1 cellular context compared by ENCODE assay signal in the genomic region with DNA sequence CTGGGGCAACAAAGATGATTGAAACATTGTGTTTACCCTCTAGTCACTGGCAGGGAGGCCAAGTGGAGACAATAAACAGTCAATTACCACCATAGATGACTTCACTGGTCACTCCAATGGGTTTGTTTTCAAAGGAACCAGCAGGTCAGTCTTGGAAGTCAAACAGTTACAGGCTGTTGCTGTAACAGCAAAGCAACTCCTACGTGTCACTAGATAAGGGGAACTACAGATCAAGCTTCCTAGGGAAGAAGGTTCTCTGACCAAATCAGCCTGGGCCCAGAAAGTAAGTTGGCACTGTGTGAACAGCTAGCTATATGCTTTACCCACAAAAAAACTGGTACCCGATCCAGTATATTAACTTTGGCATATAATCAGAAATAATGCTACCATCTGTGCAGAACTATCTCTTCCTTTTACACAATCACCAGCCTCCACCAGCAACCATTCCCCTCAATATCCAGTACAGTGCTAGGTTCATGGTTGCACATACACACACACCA.
TF ChIP-seq lines count a peak whose summit lies in the region.

No MANE protein-coding gene starts in this region.

TF ChIP-seq in K562, 482 proteins besides CTCF, POLR2A, EP300 and RAD21 (continued from another document and continues in another):
- TF ChIP-seq, protein P1, sequence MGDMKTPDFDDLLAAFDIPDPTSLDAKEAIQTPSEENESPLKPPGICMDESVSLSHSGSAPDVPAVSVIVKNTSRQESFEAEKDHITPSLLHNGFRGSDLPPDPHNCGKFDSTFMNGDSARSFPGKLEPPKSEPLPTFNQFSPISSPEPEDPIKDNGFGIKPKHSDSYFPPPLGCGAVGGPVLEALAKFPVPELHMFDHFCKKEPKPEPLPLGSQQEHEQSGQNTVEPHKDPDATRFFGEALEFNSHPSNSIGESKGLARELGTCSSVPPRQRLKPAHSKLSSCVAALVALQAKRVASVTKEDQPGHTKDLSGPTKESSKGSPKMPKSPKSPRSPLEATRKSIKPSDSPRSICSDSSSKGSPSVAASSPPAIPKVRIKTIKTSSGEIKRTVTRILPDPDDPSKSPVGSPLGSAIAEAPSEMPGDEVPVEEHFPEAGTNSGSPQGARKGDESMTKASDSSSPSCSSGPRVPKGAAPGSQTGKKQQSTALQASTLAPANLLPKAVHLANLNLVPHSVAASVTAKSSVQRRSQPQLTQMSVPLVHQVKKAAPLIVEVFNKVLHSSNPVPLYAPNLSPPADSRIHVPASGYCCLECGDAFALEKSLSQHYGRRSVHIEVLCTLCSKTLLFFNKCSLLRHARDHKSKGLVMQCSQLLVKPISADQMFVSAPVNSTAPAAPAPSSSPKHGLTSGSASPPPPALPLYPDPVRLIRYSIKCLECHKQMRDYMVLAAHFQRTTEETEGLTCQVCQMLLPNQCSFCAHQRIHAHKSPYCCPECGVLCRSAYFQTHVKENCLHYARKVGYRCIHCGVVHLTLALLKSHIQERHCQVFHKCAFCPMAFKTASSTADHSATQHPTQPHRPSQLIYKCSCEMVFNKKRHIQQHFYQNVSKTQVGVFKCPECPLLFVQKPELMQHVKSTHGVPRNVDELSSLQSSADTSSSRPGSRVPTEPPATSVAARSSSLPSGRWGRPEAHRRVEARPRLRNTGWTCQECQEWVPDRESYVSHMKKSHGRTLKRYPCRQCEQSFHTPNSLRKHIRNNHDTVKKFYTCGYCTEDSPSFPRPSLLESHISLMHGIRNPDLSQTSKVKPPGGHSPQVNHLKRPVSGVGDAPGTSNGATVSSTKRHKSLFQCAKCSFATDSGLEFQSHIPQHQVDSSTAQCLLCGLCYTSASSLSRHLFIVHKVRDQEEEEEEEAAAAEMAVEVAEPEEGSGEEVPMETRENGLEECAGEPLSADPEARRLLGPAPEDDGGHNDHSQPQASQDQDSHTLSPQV (IDR thresholded peaks at IDR 0.05), result 0 out of 2 replicates have a peak, but pooled peaks have one; percentile 49
- TF ChIP-seq RB1 (IDR thresholded peaks at IDR 0.05; ENCODE audit: low read depth) (no peak), MEF2D (tag; conservative IDR thresholded peaks at IDR 0.05; ENCODE audit: low read depth) (no peak), ARNT (IDR thresholded peaks at IDR 0.05) (no peak), ZNF224 (CRISPR knock-in tag; IDR thresholded peaks at IDR 0.05) (no peak), ESRRA (IDR thresholded peaks at IDR 0.05; ENCODE audit: borderline replicate concordance, low read depth) (no peak), ZFP36 (IDR thresholded peaks at IDR 0.05; ENCODE audit: low read depth, low read length, partially characterized antibody) (peak; percentile 2), ZNF668 (CRISPR knock-in tag; IDR thresholded peaks at IDR 0.05) (0 out of 2 replicates have a peak, but pooled peaks have one; percentile 47), ATF7 (IDR thresholded peaks at IDR 0.05) (peak; percentile 61), CBX3 (IDR thresholded peaks at IDR 0.05; ENCODE audit: borderline replicate concordance in 1 of 2, low read length in 2 of 2) (peak in 1 of 2 experiments; percentile 36; a peak in 1 of 3 replicates), RFX1 (IDR thresholded peaks at IDR 0.05) (no peak), PML (IDR thresholded peaks at IDR 0.05; ENCODE audit: low read length) (no peak), KLF13 (tag; IDR thresholded peaks at IDR 0.05; ENCODE audit: borderline replicate concordance, low read depth) (no peak), CHD4 (IDR thresholded peaks at IDR 0.05; ENCODE audit: insufficient read depth, insufficient replicate concordance, low read depth, low read length, poor library complexity, severe bottlenecking) (no peak), SAFB2 (IDR thresholded peaks at IDR 0.05; ENCODE audit: borderline replicate concordance, low read depth, low read length, severe bottlenecking) (no peak), JUN (IDR thresholded peaks at IDR 0.05; ENCODE audit: borderline replicate concordance, low read depth, low read length) (no peak), JUN (CRISPR knock-in tag; IDR thresholded peaks at IDR 0.05; ENCODE audit: borderline replicate concordance) (no peak), FOXK2 (conservative IDR thresholded peaks at IDR 0.05 in 1 of 2, IDR thresholded peaks at IDR 0.05 in 1 of 2; ENCODE audit: low read depth in 2 of 2) (peak in 1 of 2 experiments; percentile 34; a peak in 1 of 4 replicates), ZNF780A (CRISPR knock-in tag; IDR thresholded peaks at IDR 0.05) (no peak), ZNF175 (CRISPR knock-in tag; IDR thresholded peaks at IDR 0.05; ENCODE audit: low read depth) (peak; percentile 53), HNRNPH1 (optimal IDR thresholded peaks at IDR 0.05; ENCODE audit: low read depth, low read length) (no peak), DIDO1 (tag; IDR thresholded peaks at IDR 0.05; ENCODE audit: low read depth) (no peak), BRCA1 (IDR thresholded peaks at IDR 0.05) (no peak), BRCA1 (CRISPR knock-in tag; IDR thresholded peaks at IDR 0.05) (no peak), MYC (IDR thresholded peaks at IDR 0.05; ENCODE audit: low read depth, low read length) (no peak), MYC (CRISPR knock-in tag; IDR thresholded peaks at IDR 0.05; ENCODE audit: borderline replicate concordance, low read depth) (no peak), ZNF253 (CRISPR knock-in tag; conservative IDR thresholded peaks at IDR 0.05) (no peak), SIN3B (IDR thresholded peaks at IDR 0.05; ENCODE audit: low read depth) (no peak), BACH1 (tag; IDR thresholded peaks at IDR 0.05) (no peak), CCAR2 (IDR thresholded peaks at IDR 0.05; ENCODE audit: low read depth, low read length) (no peak), TCF7L2 (IDR thresholded peaks at IDR 0.05; ENCODE audit: low read depth, low read length) (no peak), SIN3A (IDR thresholded peaks at IDR 0.05; ENCODE audit: borderline replicate concordance in 2 of 2, control insufficient read depth in 1 of 2, low read depth in 2 of 2, low read length in 2 of 2) (no peak), ZNF586 (CRISPR knock-in tag; conservative IDR thresholded peaks at IDR 0.05) (no peak), FUS (optimal IDR thresholded peaks at IDR 0.05; ENCODE audit: low read depth, low read length) (no peak), CREM (IDR thresholded peaks at IDR 0.05; ENCODE audit: low read depth) (peak; percentile 83), MYNN (IDR thresholded peaks at IDR 0.05) (no peak), MYNN (CRISPR knock-in tag; IDR thresholded peaks at IDR 0.05) (no peak), ZNF239 (CRISPR knock-in tag; IDR thresholded peaks at IDR 0.05) (peak; percentile 20; the same call in 1 of the 2 replicates), NCOA4 (IDR thresholded peaks at IDR 0.05; ENCODE audit: partially characterized antibody) (no peak), FOXP1 (CRISPR knock-in tag; IDR thresholded peaks at IDR 0.05) (no peak), NFATC3 (IDR thresholded peaks at IDR 0.05) (no peak), NFIX (CRISPR knock-in tag; IDR thresholded peaks at IDR 0.05; ENCODE audit: low read depth) (no peak)
- TF ChIP-seq, protein P2, sequence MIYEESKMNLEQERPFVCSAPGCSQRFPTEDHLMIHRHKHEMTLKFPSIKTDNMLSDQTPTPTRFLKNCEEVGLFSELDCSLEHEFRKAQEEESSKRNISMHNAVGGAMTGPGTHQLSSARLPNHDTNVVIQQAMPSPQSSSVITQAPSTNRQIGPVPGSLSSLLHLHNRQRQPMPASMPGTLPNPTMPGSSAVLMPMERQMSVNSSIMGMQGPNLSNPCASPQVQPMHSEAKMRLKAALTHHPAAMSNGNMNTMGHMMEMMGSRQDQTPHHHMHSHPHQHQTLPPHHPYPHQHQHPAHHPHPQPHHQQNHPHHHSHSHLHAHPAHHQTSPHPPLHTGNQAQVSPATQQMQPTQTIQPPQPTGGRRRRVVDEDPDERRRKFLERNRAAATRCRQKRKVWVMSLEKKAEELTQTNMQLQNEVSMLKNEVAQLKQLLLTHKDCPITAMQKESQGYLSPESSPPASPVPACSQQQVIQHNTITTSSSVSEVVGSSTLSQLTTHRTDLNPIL (CRISPR knock-in tag; IDR thresholded peaks at IDR 0.05), result no peak
- TF ChIP-seq, protein P3, sequence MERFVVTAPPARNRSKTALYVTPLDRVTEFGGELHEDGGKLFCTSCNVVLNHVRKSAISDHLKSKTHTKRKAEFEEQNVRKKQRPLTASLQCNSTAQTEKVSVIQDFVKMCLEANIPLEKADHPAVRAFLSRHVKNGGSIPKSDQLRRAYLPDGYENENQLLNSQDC (CRISPR knock-in tag; IDR thresholded peaks at IDR 0.05), result no peak
- TF ChIP-seq, protein P4, sequence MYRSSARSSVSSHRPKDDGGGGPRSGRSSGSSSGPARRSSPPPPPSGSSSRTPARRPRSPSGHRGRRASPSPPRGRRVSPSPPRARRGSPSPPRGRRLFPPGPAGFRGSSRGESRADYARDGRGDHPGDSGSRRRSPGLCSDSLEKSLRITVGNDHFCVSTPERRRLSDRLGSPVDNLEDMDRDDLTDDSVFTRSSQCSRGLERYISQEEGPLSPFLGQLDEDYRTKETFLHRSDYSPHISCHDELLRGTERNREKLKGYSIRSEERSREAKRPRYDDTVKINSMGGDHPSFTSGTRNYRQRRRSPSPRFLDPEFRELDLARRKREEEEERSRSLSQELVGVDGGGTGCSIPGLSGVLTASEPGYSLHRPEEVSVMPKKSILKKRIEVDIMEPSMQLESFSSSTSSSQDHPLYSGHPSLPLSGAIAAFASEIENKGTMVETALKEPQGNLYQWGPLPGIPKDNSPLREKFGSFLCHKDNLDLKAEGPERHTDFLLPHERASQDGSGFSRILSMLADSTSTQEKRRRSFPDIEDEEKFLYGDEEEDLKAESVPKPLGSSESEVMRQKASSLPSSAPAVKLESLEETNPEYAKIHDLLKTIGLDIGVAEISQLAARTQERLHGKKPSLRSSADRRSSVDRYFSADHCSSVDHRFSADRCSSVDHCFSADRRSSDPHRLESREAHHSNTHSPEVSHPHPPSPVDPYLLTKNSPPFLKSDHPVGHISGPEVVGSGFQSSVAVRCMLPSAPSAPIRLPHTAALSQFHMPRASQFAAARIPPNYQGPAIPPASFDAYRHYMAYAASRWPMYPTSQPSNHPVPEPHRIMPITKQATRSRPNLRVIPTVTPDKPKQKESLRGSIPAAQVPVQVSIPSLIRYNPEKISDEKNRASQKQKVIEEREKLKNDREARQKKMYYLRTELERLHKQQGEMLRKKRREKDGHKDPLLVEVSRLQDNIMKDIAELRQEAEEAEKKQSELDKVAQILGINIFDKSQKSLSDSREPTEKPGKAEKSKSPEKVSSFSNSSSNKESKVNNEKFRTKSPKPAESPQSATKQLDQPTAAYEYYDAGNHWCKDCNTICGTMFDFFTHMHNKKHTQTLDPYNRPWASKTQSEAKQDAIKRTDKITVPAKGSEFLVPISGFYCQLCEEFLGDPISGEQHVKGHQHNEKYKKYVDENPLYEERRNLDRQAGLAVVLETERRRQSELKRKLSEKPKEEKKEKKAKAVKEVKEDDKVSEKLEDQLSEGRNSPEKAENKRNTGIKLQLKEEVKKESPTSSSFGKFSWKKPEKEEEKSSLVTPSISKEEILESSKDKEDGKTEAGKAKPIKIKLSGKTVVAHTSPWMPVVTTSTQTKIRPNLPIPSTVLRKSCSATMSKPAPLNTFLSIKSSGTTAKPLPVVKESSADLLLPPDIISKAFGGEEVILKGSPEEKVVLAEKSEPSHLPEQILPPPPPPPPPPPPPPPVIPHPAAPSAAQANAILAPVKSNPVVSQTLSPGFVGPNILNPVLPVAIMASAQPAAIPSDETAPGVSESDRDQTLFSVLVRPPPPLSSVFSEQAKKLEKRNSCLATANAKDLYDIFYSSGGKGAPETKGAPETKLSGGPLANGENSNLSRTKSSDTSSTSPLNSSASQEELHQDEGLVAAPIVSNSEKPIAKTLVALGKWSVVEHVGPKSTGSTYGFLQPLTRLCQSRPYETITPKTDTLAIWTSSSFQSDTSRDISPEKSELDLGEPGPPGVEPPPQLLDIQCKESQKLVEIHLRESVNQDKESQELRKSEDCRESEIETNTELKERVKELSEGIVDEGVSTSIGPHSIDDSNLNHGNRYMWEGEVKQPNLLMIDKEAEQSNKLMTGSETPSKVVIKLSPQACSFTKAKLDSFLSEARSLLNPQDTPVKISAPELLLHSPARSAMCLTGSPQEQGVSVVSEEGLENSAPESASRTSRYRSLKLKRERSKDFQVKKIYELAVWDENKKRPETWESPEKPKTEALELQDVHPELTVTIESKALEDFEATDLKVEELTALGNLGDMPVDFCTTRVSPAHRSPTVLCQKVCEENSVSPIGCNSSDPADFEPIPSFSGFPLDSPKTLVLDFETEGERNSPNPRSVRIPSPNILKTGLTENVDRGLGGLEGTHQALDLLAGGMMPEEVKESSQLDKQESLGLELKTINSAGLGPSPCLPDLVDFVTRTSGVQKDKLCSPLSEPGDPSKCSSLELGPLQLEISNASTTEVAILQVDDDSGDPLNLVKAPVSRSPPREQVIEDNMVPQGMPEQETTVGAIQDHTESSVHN (IDR thresholded peaks at IDR 0.05; ENCODE audit: borderline replicate concordance in 1 of 2, low read depth in 1 of 2), result no peak
- TF ChIP-seq, protein P5, sequence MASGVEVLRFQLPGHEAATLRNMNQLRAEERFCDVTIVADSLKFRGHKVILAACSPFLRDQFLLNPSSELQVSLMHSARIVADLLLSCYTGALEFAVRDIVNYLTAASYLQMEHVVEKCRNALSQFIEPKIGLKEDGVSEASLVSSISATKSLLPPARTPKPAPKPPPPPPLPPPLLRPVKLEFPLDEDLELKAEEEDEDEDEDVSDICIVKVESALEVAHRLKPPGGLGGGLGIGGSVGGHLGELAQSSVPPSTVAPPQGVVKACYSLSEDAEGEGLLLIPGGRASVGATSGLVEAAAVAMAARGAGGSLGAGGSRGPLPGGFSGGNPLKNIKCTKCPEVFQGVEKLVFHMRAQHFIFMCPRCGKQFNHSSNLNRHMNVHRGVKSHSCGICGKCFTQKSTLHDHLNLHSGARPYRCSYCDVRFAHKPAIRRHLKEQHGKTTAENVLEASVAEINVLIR (CRISPR knock-in tag; IDR thresholded peaks at IDR 0.05), result no peak
- TF ChIP-seq, protein P6, sequence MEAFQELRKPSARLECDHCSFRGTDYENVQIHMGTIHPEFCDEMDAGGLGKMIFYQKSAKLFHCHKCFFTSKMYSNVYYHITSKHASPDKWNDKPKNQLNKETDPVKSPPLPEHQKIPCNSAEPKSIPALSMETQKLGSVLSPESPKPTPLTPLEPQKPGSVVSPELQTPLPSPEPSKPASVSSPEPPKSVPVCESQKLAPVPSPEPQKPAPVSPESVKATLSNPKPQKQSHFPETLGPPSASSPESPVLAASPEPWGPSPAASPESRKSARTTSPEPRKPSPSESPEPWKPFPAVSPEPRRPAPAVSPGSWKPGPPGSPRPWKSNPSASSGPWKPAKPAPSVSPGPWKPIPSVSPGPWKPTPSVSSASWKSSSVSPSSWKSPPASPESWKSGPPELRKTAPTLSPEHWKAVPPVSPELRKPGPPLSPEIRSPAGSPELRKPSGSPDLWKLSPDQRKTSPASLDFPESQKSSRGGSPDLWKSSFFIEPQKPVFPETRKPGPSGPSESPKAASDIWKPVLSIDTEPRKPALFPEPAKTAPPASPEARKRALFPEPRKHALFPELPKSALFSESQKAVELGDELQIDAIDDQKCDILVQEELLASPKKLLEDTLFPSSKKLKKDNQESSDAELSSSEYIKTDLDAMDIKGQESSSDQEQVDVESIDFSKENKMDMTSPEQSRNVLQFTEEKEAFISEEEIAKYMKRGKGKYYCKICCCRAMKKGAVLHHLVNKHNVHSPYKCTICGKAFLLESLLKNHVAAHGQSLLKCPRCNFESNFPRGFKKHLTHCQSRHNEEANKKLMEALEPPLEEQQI (IDR thresholded peaks at IDR 0.05), result no peak
